In genomic region chr22:20118572-20119020, GRCh38 we compare ENCODE assay signal across 9 cellular contexts. TPM values are rescaled to one million over a fixed set of nuclear protein-coding genes. Genes with fewer than 3 reads are reported as not detected.
DNase-seq lines count a peak whose midpoint lies in the region; ATAC-seq and TF ChIP-seq lines count a peak whose summit lies in the region.
"Had no signal": no experiment of that assay in that cellular context is flagged by ENCODE, and none has a peak within 500 bp of the region (broad histone marks: within the 10 kb centered on the region; RNA-seq: fewer than 3 reads in every experiment).

No MANE protein-coding gene starts in this region.

- no peak for TF ChIP-seq CTCF in right atrium auricular region (IDR thresholded peaks at IDR 0.05)
- TF ChIP-seq CTCF in kidney epithelial cell (IDR thresholded peaks at IDR 0.05; ENCODE audit: insufficient read depth, low read length, poor library complexity, severe bottlenecking) = no peak
- no peak for TF ChIP-seq CTCF in vagina (IDR thresholded peaks at IDR 0.05)

- H3K27ac ChIP-seq in right atrium auricular region (peak overlapping the region in 1 of 2 donors; percentile 93), vagina (no peak overlapping the region)

- TF ChIP-seq POLR2A in vagina (IDR thresholded peaks at IDR 0.05) = no peak

- no peak for ATAC-seq in Right ventricle myocardium inferior
- no peak for ATAC-seq in GM21390 (IDR thresholded peaks at IDR 0.05; ENCODE audit: unreplicated experiment)

- peaks cover 0 to 49% of the 10 kb centered on the region in 2 donors for H3K4me1 ChIP-seq in right atrium auricular region
- peaks cover 28% of the 10 kb centered on the region for H3K4me1 ChIP-seq in adipocyte (ENCODE audit: control insufficient read depth, insufficient read depth, low read length)
- H3K4me1 ChIP-seq in vagina = peaks cover 40% of the 10 kb centered on the region

- no peaks in the 10 kb centered on the region for H3K27me3 ChIP-seq in right atrium auricular region
- H3K27me3 ChIP-seq in adipocyte (replicated peaks; ENCODE audit: control insufficient read depth, insufficient read depth, low read length) = no peaks in the 10 kb centered on the region
- H3K27me3 ChIP-seq in kidney epithelial cell (ENCODE audit: control insufficient read depth, insufficient read depth, low read length) = no peaks in the 10 kb centered on the region
- H3K27me3 ChIP-seq in vagina = no peaks in the 10 kb centered on the region

- H3K9ac ChIP-seq in adipocyte (ENCODE audit: low read length) = peak overlapping the region; percentile 90

- no peaks in the 10 kb centered on the region for H3K9me3 ChIP-seq in right atrium auricular region
- no peaks in the 10 kb centered on the region for H3K9me3 ChIP-seq in adipocyte (ENCODE audit: control insufficient read depth, low read length)
- H3K9me3 ChIP-seq in vagina = no peaks in the 10 kb centered on the region

- H3K36me3 ChIP-seq in right atrium auricular region = peaks cover 40% of the 10 kb centered on the region
- H3K36me3 ChIP-seq in adipocyte (ENCODE audit: control insufficient read depth, insufficient read depth, low read length, severe bottlenecking) = peaks cover 41% of the 10 kb centered on the region
- H3K36me3 ChIP-seq in kidney epithelial cell (ENCODE audit: control insufficient read depth, insufficient read depth, low read length) = peaks cover 3% of the 10 kb centered on the region
- H3K36me3 ChIP-seq in vagina = peaks cover 0 to 47% of the 10 kb centered on the region in 2 donors

- DNase-seq in Right ventricle myocardium inferior (ENCODE audit: missing footprints) = peak; percentile 46
- DNase-seq in right atrium auricular region (ENCODE audit: low spot score) = no peak
- DNase-seq in adipocyte (ENCODE audit: low read depth) = no peak
- no peak for DNase-seq in kidney epithelial cell (ENCODE audit: low read depth)
- no peak for DNase-seq in vagina (ENCODE audit: extremely low spot score in 2 of 2)
- DNase-seq in EL = no peak
- DNase-seq in NCI-H774 (lab: John Stamatoyannopoulos, UW) = no peak
- DNase-seq: NCI-H2081 treated with DMSO at 0.1 percent for 48 hours had no signal

- intact Hi-C loops in Right ventricle myocardium inferior (cut with DNase I) (loop anchor here (5.0 to 10.0 kb wide), 2 partner anchors 36 to 264 kb away; partner anchors contain the start of genes DGCR8, GNB1L and RTL10), vagina (cut with DNase I) (loop anchor here (10.0 kb wide), 1 partner anchor 1956 kb away; no protein-coding TSS in a partner anchor)

- H3K4me3 ChIP-seq in right atrium auricular region (peak overlapping the region in 1 of 2 donors; percentile 91), adipocyte (ENCODE audit: low read length) (peak overlapping the region; percentile 97), kidney epithelial cell (ENCODE audit: low read depth, low read length) (peak overlapping the region; percentile 90), vagina (peak overlapping the region; percentile 73 to 86)

RNA-seq across cellular contexts. Expression of gene TRMT2A, which starts 1.6 kb away (rescaled TPM):
- 24.5 TPM for total RNA-seq in Right ventricle myocardium inferior
- 10 to 100 TPM; 16.0 to 17.6 TPM for total RNA-seq in right atrium auricular region
- 44.5 and 56.3 TPM in 2 replicates for total RNA-seq in kidney epithelial cell
- 66.5 TPM for total RNA-seq in vagina

RNA-seq across cellular contexts. Expression of gene RANBP1, which starts 2.7 kb away (rescaled TPM):
- 42.7 TPM for total RNA-seq in Right ventricle myocardium inferior
- total RNA-seq in right atrium auricular region = 10 to 100 TPM; 63.6 to 96.5 TPM
- total RNA-seq in kidney epithelial cell = 357 and 360 TPM in 2 replicates
- total RNA-seq in vagina = 177 TPM

RNA-seq across cellular contexts. Expression of gene ZDHHC8, which starts 13.0 kb away (rescaled TPM):
- total RNA-seq in Right ventricle myocardium inferior = 44.4 TPM
- total RNA-seq in right atrium auricular region = 10 to 100 TPM; 13.5 to 16.6 TPM
- total RNA-seq in kidney epithelial cell = 23.8 and 26.9 TPM in 2 replicates
- 22.6 TPM for total RNA-seq in vagina

RNA-seq across cellular contexts. Expression of gene CCDC188, which starts 32.3 kb away (rescaled TPM):
- 0.32 TPM for total RNA-seq in Right ventricle myocardium inferior
- total RNA-seq in right atrium auricular region = under 1 TPM in 1 of 2 donors, not detected in 1; 0.43 TPM
- total RNA-seq in kidney epithelial cell = 0.55 and 1.8 TPM in 2 replicates
- total RNA-seq in vagina = not detected

RNA-seq across cellular contexts. Expression of gene DGCR8, which starts 38.6 kb away (rescaled TPM):
- 18.0 TPM for total RNA-seq in Right ventricle myocardium inferior
- 10 to 100 TPM in 1 of 2 donors, 1 to 10 TPM in 1; 8.3 to 12.1 TPM for total RNA-seq in right atrium auricular region
- total RNA-seq in kidney epithelial cell = 34.0 and 35.7 TPM in 2 replicates
- total RNA-seq in vagina = 27.3 TPM
